Comparison of ENCODE assay signal across 22 cellular contexts in the genomic region with DNA sequence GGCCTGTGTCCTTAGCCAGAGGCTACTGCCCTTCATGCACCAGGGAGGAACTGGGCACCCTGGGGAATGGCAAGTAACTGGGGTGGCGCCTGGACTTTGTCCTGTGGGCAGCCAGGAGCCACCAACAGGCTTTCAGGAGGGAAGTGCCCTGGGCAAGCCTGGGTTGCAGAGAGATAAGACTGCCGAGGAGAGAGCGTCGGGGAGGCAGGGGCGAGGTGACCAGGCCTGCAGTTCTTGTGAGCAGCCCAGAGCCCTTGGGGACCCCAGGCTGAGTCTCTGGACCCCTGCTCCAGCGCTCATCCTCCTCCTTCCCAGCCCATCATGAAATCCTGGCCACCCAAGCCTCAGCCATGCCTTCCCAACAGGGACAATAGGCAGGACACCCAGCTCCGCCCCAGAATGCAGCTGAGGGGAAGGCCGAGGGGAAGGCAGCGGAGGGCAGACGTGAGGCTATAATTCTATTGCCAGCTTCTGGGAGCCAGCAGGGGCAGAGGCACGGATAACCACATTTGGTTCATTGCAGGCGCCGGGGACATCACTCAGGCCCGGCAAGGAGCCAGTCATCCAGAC. TPM values are rescaled to one million over a fixed set of nuclear protein-coding genes. Genes with fewer than 3 reads are reported as not detected.
DNase-seq lines count a peak whose midpoint lies in the region; ATAC-seq and TF ChIP-seq lines count a peak whose summit lies in the region.
"Had no signal": no experiment of that assay in that cellular context is flagged by ENCODE, and none has a peak within 500 bp of the region (broad histone marks: within the 10 kb centered on the region; RNA-seq: fewer than 3 reads in every experiment).

No MANE protein-coding gene starts in this region.

- H3K36me3 ChIP-seq in smooth muscle cell (ENCODE audit: low read depth), result no peaks in the 10 kb centered on the region
- H3K36me3 ChIP-seq: adrenal gland had no signal

- WGBS in smooth muscle cell (ENCODE audit: low lambda C conversion rate), result 86% methylated on average over 14 of the region's 14 CpGs

- no peak overlapping the region for H3K4me2 ChIP-seq in smooth muscle cell

- intact Hi-C loops in left ventricle myocardium superior (cut with micrococcal nuclease), result no loop called here

- H3K9ac ChIP-seq in smooth muscle cell (ENCODE audit: low read depth), result no peak overlapping the region

- H3K27me3 ChIP-seq in smooth muscle cell (ENCODE audit: low read depth), result no peaks in the 10 kb centered on the region

- no peaks in the 10 kb centered on the region for H3K9me3 ChIP-seq in smooth muscle cell (replicated peaks; ENCODE audit: low read depth)
- H3K9me3 ChIP-seq: adrenal gland had no signal

- H3K27ac ChIP-seq in smooth muscle cell (ENCODE audit: low read depth), result no peak overlapping the region
- H3K27ac ChIP-seq: adrenal gland, foreskin keratinocyte had no signal

- no peak for ATAC-seq in left ventricle myocardium superior
- no peak for ATAC-seq in omental fat pad (ENCODE audit: low FRiP score)
- no peak for ATAC-seq in HG03159 (IDR thresholded peaks at IDR 0.05; ENCODE audit: unreplicated experiment)
- ATAC-seq: activated T-cell treated with anti-CD3 and anti-CD28 coated beads, Interleukin-2, amount 50 U/mL, for 4 hours had no signal

- H3F3A ChIP-seq in smooth muscle cell (ENCODE audit: low read depth), result no peaks in the 10 kb centered on the region

- TF ChIP-seq CTCF in omental fat pad (IDR thresholded peaks at IDR 0.05), result no peak
- no peak for TF ChIP-seq CTCF in smooth muscle cell (IDR thresholded peaks at IDR 0.05; ENCODE audit: borderline replicate concordance, insufficient read depth, poor library complexity, severe bottlenecking)

- DNase-seq in COLO668 (lab: John Stamatoyannopoulos, UW; ENCODE audit: unreplicated experiment) (peak; percentile 25), LoVo (ENCODE audit: low spot score) (peak; percentile 31), left ventricle myocardium superior (peak; percentile 25), omental fat pad (ENCODE audit: low spot score) (peak; percentile 6), NCI-H2029 (lab: John Stamatoyannopoulos, UW) (no peak), smooth muscle cell (lab: John Stamatoyannopoulos, UW; ENCODE audit: unreplicated experiment) (no peak)
- no peak for DNase-seq in effector CD8-positive, alpha-beta T cell (lab: John Stamatoyannopoulos, UW)
- DNase-seq: activated CD4-positive, alpha-beta T cell treated with anti-CD3 and anti-CD28 coated beads, Interleukin-2, amount 10 ng/mL, durations not matched to agents 24 days and 14 days; activated T-cell treated with anti-CD3 and anti-CD28 coated beads, Interleukin-2, amount 50 U/mL, for 4 hours; cerebellar nuclear complex; mammary epithelial cell; MV-4-11; NCI-H1930; NCI-H524 treated with DMSO at 0.1 percent for 48 hours; stimulated activated CD4-positive, alpha-beta T cell treated with anti-CD3 and anti-CD28 coated beads, Interleukin-4, amount 100 ng/mL, for 24 hours had no signal

- no peaks in the 10 kb centered on the region for H4K20me1 ChIP-seq in smooth muscle cell (ENCODE audit: low read depth)

- H3K4me3 ChIP-seq in smooth muscle cell, result no peak overlapping the region
- H3K4me3 ChIP-seq: adrenal gland had no signal

- no peak overlapping the region for H2AFZ ChIP-seq in smooth muscle cell (ENCODE audit: low read depth)

- H3K79me2 ChIP-seq in smooth muscle cell (ENCODE audit: low read depth), result no peaks in the 10 kb centered on the region

- H3K4me1 ChIP-seq in smooth muscle cell (ENCODE audit: low read depth), result no peaks in the 10 kb centered on the region
- H3K4me1 ChIP-seq: adrenal gland, foreskin keratinocyte had no signal

RNA-seq across cellular contexts. Expression of a gene that starts 25.1 kb away (rescaled TPM):
- total RNA-seq in left ventricle myocardium superior (5.0 TPM), omental fat pad (1 to 10 TPM in 3 of 4 donors, under 1 TPM in 1; 0.63 to 9.8 (median 2.6) TPM), smooth muscle cell (0.04 and 1.2 TPM in 2 replicates)
- 0.06 TPM in 1 of 2 replicates, not detected in the other for polyA plus RNA-seq in smooth muscle cell
- total RNA-seq: endothelial cell of umbilical vein, SK-MEL-5 had no signal
- polyA plus RNA-seq: endothelial cell of umbilical vein, IgD-negative memory B cell, neural cell had no signal

RNA-seq across cellular contexts. Expression of a gene that starts 47.1 kb away (rescaled TPM):
- total RNA-seq in left ventricle myocardium superior (not detected), omental fat pad (1 to 10 TPM in 1 of 4 donors, under 1 TPM in 1, not detected in 2; 0.84 to 3.3 TPM), smooth muscle cell (0.40 TPM in 1 of 2 replicates, not detected in the other)
- polyA plus RNA-seq in smooth muscle cell, result 0.50 TPM in 1 of 2 replicates, not detected in the other
- total RNA-seq: adrenal gland, endothelial cell of umbilical vein, foreskin keratinocyte, SK-MEL-5 had no signal
- polyA plus RNA-seq: adrenal gland, endothelial cell of umbilical vein, foreskin keratinocyte, IgD-negative memory B cell, mammary epithelial cell, neural cell had no signal

RNA-seq across cellular contexts. Expression of a gene that starts 54.0 kb away (rescaled TPM):
- total RNA-seq in left ventricle myocardium superior (1.9 TPM), omental fat pad (100 to 1,000 TPM in 1 of 4 donors, 10 to 100 TPM in 1, 1 to 10 TPM in 2; 8.5 to 199 (median 18.8) TPM), smooth muscle cell (48.7 and 55.3 TPM in 2 replicates)
- polyA plus RNA-seq in smooth muscle cell, result 89.3 and 111 TPM in 2 replicates

RNA-seq across cellular contexts. Expression of a gene that starts 56.5 kb away (rescaled TPM):
- 5.5 TPM for total RNA-seq in left ventricle myocardium superior
- 10 to 100 TPM in 2 of 4 donors, 1 to 10 TPM in 2; 4.3 to 17.2 (median 11.4) TPM for total RNA-seq in omental fat pad
- total RNA-seq in smooth muscle cell, result not detected in 2 replicates
- polyA plus RNA-seq in smooth muscle cell, result 0.29 and 0.32 TPM in 2 replicates
- total RNA-seq: SK-MEL-5 had no signal
- polyA plus RNA-seq: mammary epithelial cell, neural cell had no signal

Comparison
In these comparisons a context has a peak if more than half of its experiments do, and no peak if none do; other contexts are left out.
1. DNase-seq: peak in COLO668 (single experiment), LoVo (single experiment), left ventricle myocardium superior (single experiment) and omental fat pad (single experiment); none in NCI-H2029 (single experiment), smooth muscle cell (single experiment) and effector CD8-positive, alpha-beta T cell (single experiment).